Comparison of ENCODE assay signal across 26 cellular contexts in the genomic region with DNA sequence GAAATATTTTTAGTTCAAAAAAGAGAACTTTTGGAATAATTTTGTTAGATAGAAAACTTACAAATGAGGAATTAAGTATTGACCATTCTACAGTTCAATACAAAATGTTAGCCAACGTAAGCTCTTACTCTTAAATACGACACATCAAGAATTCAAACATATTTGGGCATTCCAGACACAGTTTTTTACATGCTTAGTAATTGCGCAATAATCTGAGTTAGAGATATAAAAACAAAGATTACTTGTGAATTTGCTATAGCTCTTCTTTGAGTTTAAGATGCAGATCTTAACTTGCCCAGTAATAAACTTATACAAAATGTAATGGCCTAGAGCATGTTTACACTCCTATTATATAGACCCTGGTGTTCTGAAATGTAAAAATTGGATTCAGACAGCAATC. TPM values are rescaled to one million over a fixed set of nuclear protein-coding genes. Genes with fewer than 3 reads are reported as not detected.
DNase-seq lines count a peak whose midpoint lies in the region; ATAC-seq, FAIRE-seq and TF ChIP-seq lines count a peak whose summit lies in the region.
"Had no signal": no experiment of that assay in that cellular context is flagged by ENCODE, and none has a peak within 500 bp of the region (broad histone marks: within the 10 kb centered on the region; RNA-seq: fewer than 3 reads in every experiment).

No MANE protein-coding gene starts in this region.

- no peaks in the 10 kb centered on the region for H4K20me1 ChIP-seq in IMR-90 (ENCODE audit: insufficient read depth, low read length)
- no peaks in the 10 kb centered on the region for H4K20me1 ChIP-seq in astrocyte (ENCODE audit: insufficient read depth, low read length)
- no peaks in the 10 kb centered on the region for H4K20me1 ChIP-seq in smooth muscle cell (ENCODE audit: low read depth)

- H3K27ac ChIP-seq in IMR-90 (ENCODE audit: insufficient read depth, low read length) (no peak overlapping the region), astrocyte (ENCODE audit: low read depth, low read length) (no peak overlapping the region), smooth muscle cell (ENCODE audit: low read depth) (no peak overlapping the region), mesenchymal stem cell (ENCODE audit: low read length, poor library complexity, severe bottlenecking) (no peak overlapping the region)
- H3K27ac ChIP-seq: KMS-11, SJSA1 had no signal

- H3K4me3 ChIP-seq in IMR-90 (ENCODE audit: insufficient read depth, low read depth, low read length), result no peak overlapping the region
- no peak overlapping the region for H3K4me3 ChIP-seq in astrocyte (ENCODE audit: insufficient read depth, low read depth, low read length)
- no peak overlapping the region for H3K4me3 ChIP-seq in fibroblast of the aortic adventitia (ENCODE audit: low read depth, low read length)
- no peak overlapping the region for H3K4me3 ChIP-seq in smooth muscle cell
- H3K4me3 ChIP-seq in mesenchymal stem cell (ENCODE audit: insufficient read depth in 1 of 2, low read depth in 1 of 2, low read length in 2 of 2), result no peak overlapping the region
- H3K4me3 ChIP-seq: SJSA1 had no signal

- H3K18ac ChIP-seq in IMR-90 (ENCODE audit: low read depth, low read length) (no peak overlapping the region), mesenchymal stem cell (ENCODE audit: low read depth in 1 of 2, low read length in 2 of 2) (no peak overlapping the region)

- no peak overlapping the region for H2BK5ac ChIP-seq in IMR-90 (ENCODE audit: low read depth, low read length, poor library complexity, severe bottlenecking)
- no peak overlapping the region for H2BK5ac ChIP-seq in mesenchymal stem cell (ENCODE audit: low read depth, low read length, poor library complexity, severe bottlenecking)

- H3K36me3 ChIP-seq in IMR-90 (ENCODE audit: control insufficient read depth, insufficient read depth, low read length), result no peaks in the 10 kb centered on the region
- H3K36me3 ChIP-seq in astrocyte (ENCODE audit: insufficient read depth, low read length), result no peaks in the 10 kb centered on the region
- no peaks in the 10 kb centered on the region for H3K36me3 ChIP-seq in smooth muscle cell (ENCODE audit: low read depth)
- H3K36me3 ChIP-seq in mesenchymal stem cell (ENCODE audit: control insufficient read depth in 1 of 2, insufficient read depth in 2 of 2, low read depth in 1 of 2, low read length in 2 of 2), result no peaks in the 10 kb centered on the region
- H3K36me3 ChIP-seq: SJSA1 had no signal

- no peaks in the 10 kb centered on the region for H3K79me1 ChIP-seq in IMR-90 (ENCODE audit: low read depth in 1 of 2, low read length in 2 of 2)
- no peaks in the 10 kb centered on the region for H3K79me1 ChIP-seq in mesenchymal stem cell (replicated peaks; ENCODE audit: low read length, poor library complexity, severe bottlenecking)

- H2AK9ac ChIP-seq in IMR-90 (replicated peaks; ENCODE audit: low read depth, low read length, poor library complexity), result no peak overlapping the region

- no peak for ATAC-seq in IMR-90 (ENCODE audit: low read depth)
- ATAC-seq: CD8-positive, alpha-beta T cell; Right ventricle myocardium inferior had no signal

- in situ Hi-C loops in IMR-90 (cut with MboI; ENCODE audit: low sequenced_read_pairs), result no loop called here

- dilution Hi-C loops in IMR-90 (cut with HindIII; ENCODE audit: low sequenced_read_pairs, unreplicated experiment), result no loop called here

- no peaks in the 10 kb centered on the region for H3K36me3 Mint-ChIP-seq in astrocyte (ENCODE audit: low read depth, unreplicated experiment)
- H3K36me3 Mint-ChIP-seq: CD8-positive, alpha-beta T cell had no signal

- H4K5ac ChIP-seq in IMR-90 (ENCODE audit: low read depth, low read length), result no peak overlapping the region

- H3K56ac ChIP-seq in IMR-90 (ENCODE audit: extremely low read depth, insufficient read depth, low read length), result no peak overlapping the region

- H2BK20ac ChIP-seq in IMR-90 (ENCODE audit: low read depth, low read length), result no peak overlapping the region

- H2BK15ac ChIP-seq in IMR-90 (ENCODE audit: low read depth, low read length) (no peak overlapping the region), mesenchymal stem cell (ENCODE audit: low read depth, poor library complexity, severe bottlenecking) (no peak overlapping the region)

- H4K91ac ChIP-seq in IMR-90 (ENCODE audit: insufficient read depth, low read depth, low read length), result no peak overlapping the region
- H4K91ac ChIP-seq in mesenchymal stem cell (ENCODE audit: low read length), result no peak overlapping the region

- no peak overlapping the region for H2BK12ac ChIP-seq in mesenchymal stem cell (ENCODE audit: low read length in 2 of 2)

- H3K27ac Mint-ChIP-seq in astrocyte (ENCODE audit: unreplicated experiment), result no peak overlapping the region
- H3K27ac Mint-ChIP-seq: CD8-positive, alpha-beta T cell; HFFc6 had no signal

- H3K9me1 ChIP-seq in IMR-90 (ENCODE audit: insufficient read depth, low read length), result no peaks in the 10 kb centered on the region

- H2BK120ac ChIP-seq in IMR-90 (ENCODE audit: low read depth, low read length), result no peak overlapping the region
- no peak overlapping the region for H2BK120ac ChIP-seq in mesenchymal stem cell (ENCODE audit: low read depth, low read length)

- no peaks in the 10 kb centered on the region for H3K9me3 Mint-ChIP-seq in astrocyte (ENCODE audit: unreplicated experiment)
- H3K9me3 Mint-ChIP-seq: CD8-positive, alpha-beta T cell; HFFc6 had no signal

- H3K9me3 ChIP-seq in IMR-90 (ENCODE audit: control insufficient read depth, insufficient read depth, low read length), result no peaks in the 10 kb centered on the region
- H3K9me3 ChIP-seq in astrocyte (ENCODE audit: insufficient read depth, low read depth, low read length), result no peaks in the 10 kb centered on the region
- H3K9me3 ChIP-seq in smooth muscle cell (replicated peaks; ENCODE audit: low read depth), result no peaks in the 10 kb centered on the region
- no peaks in the 10 kb centered on the region for H3K9me3 ChIP-seq in mesenchymal stem cell (ENCODE audit: control insufficient read depth, low read length)
- H3K9me3 ChIP-seq: SJSA1 had no signal

- no peak overlapping the region for H2AK5ac ChIP-seq in IMR-90 (ENCODE audit: low read depth, low read length)
- no peak overlapping the region for H2AK5ac ChIP-seq in mesenchymal stem cell (ENCODE audit: low read length, severe bottlenecking)

- no peak for TF ChIP-seq RAD21 in IMR-90 (IDR thresholded peaks at IDR 0.05; ENCODE audit: low read length)

- DNase-seq in IMR-90 (no peak), astrocyte (ENCODE audit: low read depth) (no peak), fibroblast of the aortic adventitia (ENCODE audit: low read depth) (peak; percentile 34), smooth muscle cell (lab: John Stamatoyannopoulos, UW; ENCODE audit: unreplicated experiment) (no peak), A172 (ENCODE audit: low spot score) (no peak), mesenchymal stem cell (no peak), cardiac septum (ENCODE audit: low spot score) (no peak)
- DNase-seq: C1 segment of cervical spinal cord; Calu3; CD8-positive, alpha-beta T cell; DMS153; H7; HFFc6; MV-4-11; NCI-H1105 treated with DMSO at 0.1 percent for 48 hours; NCI-H2029 treated with DMSO at 0.1 percent for 48 hours; NCI-H2171; NCI-H345; NCI-H524 treated with DMSO at 0.1 percent for 48 hours; NCI-H82 had no signal

- H3K4me2 ChIP-seq in IMR-90 (ENCODE audit: low read depth, low read length) (no peak overlapping the region), astrocyte (ENCODE audit: low read length) (no peak overlapping the region), smooth muscle cell (peak overlapping the region; percentile 28), mesenchymal stem cell (ENCODE audit: low read length, poor library complexity, severe bottlenecking) (no peak overlapping the region)
- H3K4me2 ChIP-seq: KMS-11 had no signal

- WGBS in IMR-90 (ENCODE audit: extremely low coverage in 2 of 2, insufficient read length in 1 of 2), 2 experiments, result no CpG with 5 or more reads among the region's 3 CpGs
- 73% methylated on average over 3 of the region's 3 CpGs for WGBS in smooth muscle cell (ENCODE audit: low lambda C conversion rate)
- 80% methylated on average over 1 of the region's 3 CpGs for WGBS in mesenchymal stem cell

- TF ChIP-seq CTCF in IMR-90 (conservative IDR thresholded peaks at IDR 0.05; ENCODE audit: low read depth, low read length) (no peak), astrocyte (IDR thresholded peaks at IDR 0.05; ENCODE audit: insufficient read depth, low read depth, low read length) (no peak), fibroblast of the aortic adventitia (IDR thresholded peaks at IDR 0.05; ENCODE audit: insufficient read depth, low read length) (no peak), smooth muscle cell (IDR thresholded peaks at IDR 0.05; ENCODE audit: borderline replicate concordance, insufficient read depth, poor library complexity, severe bottlenecking) (no peak)

- TF ChIP-seq POLR2A in IMR-90 (IDR thresholded peaks at IDR 0.05; ENCODE audit: low read depth, low read length), result no peak

- no peak overlapping the region for H3K9ac ChIP-seq in IMR-90 (ENCODE audit: low read depth, low read length)
- H3K9ac ChIP-seq in astrocyte (ENCODE audit: low read length), result no peak overlapping the region
- H3K9ac ChIP-seq in smooth muscle cell (ENCODE audit: low read depth), result no peak overlapping the region
- no peak overlapping the region for H3K9ac ChIP-seq in mesenchymal stem cell (ENCODE audit: low read length)
- H3K9ac ChIP-seq: KMS-11 had no signal

- intact Hi-C loops in IMR-90 (cut with micrococcal nuclease), result no loop called here
- intact Hi-C loops in cardiac septum (cut with DNase I), result no loop called here

- POLR2A ChIA-PET in IMR-90 (lab: Charles Lee; ENCODE audit: unreplicated experiment), result interaction anchor here (0.6 kb wide), 1 partner anchor 1970 kb away, joined by 4 read pairs; no protein-coding TSS in a partner anchor

- no peaks in the 10 kb centered on the region for H3F3A ChIP-seq in smooth muscle cell (ENCODE audit: low read depth)

- H3K23ac ChIP-seq in IMR-90 (ENCODE audit: low read depth, low read length) (no peak overlapping the region), mesenchymal stem cell (ENCODE audit: low read length in 2 of 2) (no peak overlapping the region)

- H3K14ac ChIP-seq in IMR-90 (replicated peaks; ENCODE audit: low read depth, low read length), result no peak overlapping the region
- H3K14ac ChIP-seq in mesenchymal stem cell (ENCODE audit: low read length in 2 of 2), result no peak overlapping the region

- no peak overlapping the region for H4K8ac ChIP-seq in IMR-90 (ENCODE audit: low read depth in 2 of 2, low read length in 2 of 2)
- no peak overlapping the region for H4K8ac ChIP-seq in mesenchymal stem cell (ENCODE audit: low read length)

- CTCF ChIA-PET in IMR-90 (lab: Yijun Ruan, JAX), result no interaction called here

- BruUV-seq in IMR-90 (replicated peaks; lab: Mats Ljungman, UMichigan), result no TSS peak

- H3K4ac ChIP-seq in IMR-90 (ENCODE audit: low read depth, low read length), result no peak overlapping the region
- H3K4ac ChIP-seq in mesenchymal stem cell (ENCODE audit: low read depth in 1 of 2, low read length in 2 of 2), result no peak overlapping the region

- H3K27me3 ChIP-seq in IMR-90 (ENCODE audit: control insufficient read depth, insufficient read depth, low read length) (peaks cover 2% of the 10 kb centered on the region; the same call in 1 of the 2 replicates), astrocyte (ENCODE audit: insufficient read depth, low read length) (no peaks in the 10 kb centered on the region), smooth muscle cell (ENCODE audit: low read depth) (no peaks in the 10 kb centered on the region), mesenchymal stem cell (ENCODE audit: control insufficient read depth in 1 of 2, insufficient read depth in 1 of 2, low read length in 2 of 2) (no peaks in the 10 kb centered on the region)
- H3K27me3 ChIP-seq: SJSA1 had no signal

- H3K4me1 ChIP-seq in IMR-90 (ENCODE audit: control insufficient read depth, insufficient read depth, low read length) (no peaks in the 10 kb centered on the region), astrocyte (ENCODE audit: insufficient read depth, low read length) (no peaks in the 10 kb centered on the region), smooth muscle cell (ENCODE audit: low read depth) (no peaks in the 10 kb centered on the region), mesenchymal stem cell (ENCODE audit: control insufficient read depth, insufficient read depth, low read depth, low read length) (no peaks in the 10 kb centered on the region)

- H3K4me3 Mint-ChIP-seq in astrocyte (ENCODE audit: unreplicated experiment), result no peak overlapping the region
- H3K4me3 Mint-ChIP-seq: CD8-positive, alpha-beta T cell; HFFc6 had no signal

- no peaks in the 10 kb centered on the region for H3K4me1 Mint-ChIP-seq in astrocyte (ENCODE audit: low read depth, unreplicated experiment)

- FAIRE-seq in astrocyte (lab: Jason Lieb, UNC), result peak; percentile 59
- FAIRE-seq: G401.6, GM18507 had no signal

- H3K79me2 ChIP-seq in astrocyte (ENCODE audit: insufficient read depth, low read length), result no peaks in the 10 kb centered on the region
- H3K79me2 ChIP-seq in smooth muscle cell (ENCODE audit: low read depth), result no peaks in the 10 kb centered on the region

- H3K27me3 Mint-ChIP-seq in astrocyte (ENCODE audit: low read depth, unreplicated experiment), result no peaks in the 10 kb centered on the region

- H2AFZ ChIP-seq in IMR-90 (replicated peaks; ENCODE audit: low read length, poor library complexity) (no peak overlapping the region), astrocyte (ENCODE audit: low read depth, low read length) (no peak overlapping the region), smooth muscle cell (ENCODE audit: low read depth) (no peak overlapping the region), mesenchymal stem cell (ENCODE audit: low read depth, low read length) (no peak overlapping the region)

RNA-seq across cellular contexts. Expression of gene HPGDS, which starts 1.2 kb away (rescaled TPM):
- total RNA-seq in IMR-90 (2012; rRNA removed), result not detected in 2 replicates
- not detected in 2 replicates for polyA plus RNA-seq in IMR-90 (2012; rRNA removed)
- not detected in 2 replicates for polyA plus RNA-seq in IMR-90 (2012; cell fraction: cytosol; rRNA removed)
- polyA plus RNA-seq in IMR-90 (2012; cell fraction: nucleus; rRNA removed; ENCODE audit: low replicate concordance), result not detected in 2 replicates
- not detected in 2 replicates for total RNA-seq in astrocyte
- total RNA-seq in fibroblast of the aortic adventitia (ENCODE audit: low replicate concordance), result not detected in 2 replicates
- not detected in 2 replicates for total RNA-seq in smooth muscle cell
- not detected in 2 replicates for polyA plus RNA-seq in smooth muscle cell
- total RNA-seq in A172 (2014; rRNA removed; shearing (Covaris generic)), result not detected in 2 replicates
- polyA plus RNA-seq in mesenchymal stem cell (2013, experiment 1 of 2), result not detected
- polyA plus RNA-seq in mesenchymal stem cell (2013, experiment 2 of 2), result not detected
- total RNA-seq in cardiac septum, result 1.1 TPM
- total RNA-seq: Calu3; CD8-positive, alpha-beta T cell; HFFc6; M059J; SJSA1 had no signal
